ENCODE assay signal across 9 cellular contexts in the genomic region with DNA sequence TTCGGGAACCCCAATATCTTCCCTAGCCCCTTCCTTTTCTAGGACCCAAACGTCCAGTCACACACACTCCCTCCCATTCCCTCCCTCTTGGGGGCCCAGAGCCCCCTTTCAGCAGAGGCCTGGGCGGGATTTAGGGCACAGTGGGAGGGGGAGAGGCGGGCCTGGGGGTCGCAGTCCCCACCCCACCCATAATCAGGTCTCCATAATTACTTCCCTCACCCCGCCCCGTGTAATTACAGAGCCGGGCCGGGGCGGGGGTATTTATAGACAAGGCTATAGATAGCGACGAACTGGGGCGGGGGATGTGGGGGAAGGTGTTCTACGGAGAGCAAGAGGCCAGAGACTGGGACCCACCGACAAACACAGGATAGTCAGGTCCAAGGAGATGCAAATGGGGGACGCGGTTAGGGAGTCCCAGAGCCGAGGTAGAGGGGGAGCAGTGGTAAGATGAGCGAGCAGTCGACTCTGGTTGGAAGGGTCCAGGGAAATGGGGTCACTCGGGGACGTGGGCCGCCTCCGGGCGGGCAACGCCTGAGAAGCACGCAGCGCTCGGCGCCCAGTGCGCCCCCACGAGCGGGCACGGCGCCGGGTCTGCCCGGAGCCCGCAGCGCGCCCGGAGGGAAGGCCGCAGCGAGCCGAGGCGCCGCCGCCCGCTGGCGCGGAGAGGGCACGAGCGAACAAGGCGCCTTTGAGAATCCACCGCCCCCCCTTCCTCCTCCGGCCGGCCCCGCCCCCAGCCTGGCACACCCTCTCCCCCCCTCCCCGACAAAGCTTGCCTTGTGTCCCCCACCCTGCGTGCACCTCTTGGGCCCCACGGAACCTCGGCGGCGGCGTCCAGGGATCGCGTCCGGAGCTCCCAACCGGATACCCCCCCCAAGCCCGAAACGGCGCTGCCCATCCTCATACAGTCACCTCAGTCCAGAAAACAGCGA. TPM values are rescaled to one million over a fixed set of nuclear protein-coding genes. Genes with fewer than 3 reads are reported as not detected.
DNase-seq lines count a peak whose midpoint lies in the region; ATAC-seq and TF ChIP-seq lines count a peak whose summit lies in the region.
"Had no signal": no experiment of that assay in that cellular context is flagged by ENCODE, and none has a peak within 500 bp of the region (broad histone marks: within the 10 kb centered on the region; RNA-seq: fewer than 3 reads in every experiment).

No MANE protein-coding gene starts in this region.

- TF ChIP-seq CTCF in hepatocyte (IDR thresholded peaks at IDR 0.05; ENCODE audit: poor library complexity): no peak

- peak overlapping the region; percentile 93 for H3K4me2 ChIP-seq in hepatocyte
- H3K4me2 ChIP-seq: A549 had no signal

- 7% methylated on average over 46 of the region's 72 CpGs for WGBS in hepatocyte (ENCODE audit: low lambda C conversion rate, missing lambda C conversion rate)

- peaks cover 30% of the 10 kb centered on the region for H3K4me1 Mint-ChIP-seq in activated naive CD8-positive, alpha-beta T cell treated with anti-CD3 and anti-CD28 coated beads, Interleukin-2, amount 50 U/mL, for 24 hours

- H3K27me3 Mint-ChIP-seq in activated naive CD8-positive, alpha-beta T cell treated with anti-CD3 and anti-CD28 coated beads, Interleukin-2, amount 50 U/mL, for 24 hours: peaks cover 18% of the 10 kb centered on the region

- no peak overlapping the region for H3K27ac Mint-ChIP-seq in activated naive CD8-positive, alpha-beta T cell treated with anti-CD3 and anti-CD28 coated beads, Interleukin-2, amount 50 U/mL, for 24 hours

- no peaks in the 10 kb centered on the region for H3K9me3 Mint-ChIP-seq in activated naive CD8-positive, alpha-beta T cell treated with anti-CD3 and anti-CD28 coated beads, Interleukin-2, amount 50 U/mL, for 24 hours

- peak overlapping the region; percentile 37 for H3K27ac ChIP-seq in hepatocyte
- H3K27ac ChIP-seq in rectal smooth muscle tissue (ENCODE audit: low read depth, low read length): peak overlapping the region; percentile 37
- H3K27ac ChIP-seq: A549 had no signal

- no peaks in the 10 kb centered on the region for H3K9me2 ChIP-seq in hepatocyte (replicated peaks; ENCODE audit: insufficient read depth)

- peak; percentile 13 for DNase-seq in DMS79 treated with DMSO at 0.1 percent for 48 hours (lab: John Stamatoyannopoulos, UW)
- DNase-seq in DMS79 (lab: John Stamatoyannopoulos, UW): no peak
- DNase-seq in activated naive CD8-positive, alpha-beta T cell treated with anti-CD3 and anti-CD28 coated beads, Interleukin-2, amount 50 U/mL, for 24 hours: no peak
- DNase-seq in hepatocyte (ENCODE audit: low spot score): peak; percentile 56
- DNase-seq in DMS153 (lab: John Stamatoyannopoulos, UW): no peak
- no peak for DNase-seq in NOMO-1 (lab: John Stamatoyannopoulos, UW; ENCODE audit: unreplicated experiment in 2 of 2)
- DNase-seq in HK-2 (ENCODE audit: unreplicated experiment): no peak

- H3K9me3 ChIP-seq in hepatocyte (ENCODE audit: low read depth): no peaks in the 10 kb centered on the region
- H3K9me3 ChIP-seq: A549 had no signal

- H4K20me1 ChIP-seq in hepatocyte (ENCODE audit: insufficient read depth, poor library complexity, severe bottlenecking): peaks cover 10% of the 10 kb centered on the region

- H3K27me3 ChIP-seq in hepatocyte (peaks cover 20% of the 10 kb centered on the region), rectal smooth muscle tissue (ENCODE audit: control insufficient read depth, insufficient read depth, low read length) (peaks cover 17% of the 10 kb centered on the region)

- peaks cover 11% of the 10 kb centered on the region for H3K79me2 ChIP-seq in hepatocyte

- H3K4me3 ChIP-seq in hepatocyte (peak overlapping the region; percentile 23), rectal smooth muscle tissue (ENCODE audit: low read length) (peak overlapping the region; percentile 45)
- H3K4me3 ChIP-seq: A549 had no signal

- H3K36me3 Mint-ChIP-seq in activated naive CD8-positive, alpha-beta T cell treated with anti-CD3 and anti-CD28 coated beads, Interleukin-2, amount 50 U/mL, for 24 hours (ENCODE audit: low read depth): peaks cover 18% of the 10 kb centered on the region

- no peak for ATAC-seq in activated naive CD8-positive, alpha-beta T cell treated with anti-CD3 and anti-CD28 coated beads, Interleukin-2, amount 50 U/mL, for 24 hours

- peak overlapping the region; percentile 69 for H3K4me3 Mint-ChIP-seq in activated naive CD8-positive, alpha-beta T cell treated with anti-CD3 and anti-CD28 coated beads, Interleukin-2, amount 50 U/mL, for 24 hours

- H3K9ac ChIP-seq in rectal smooth muscle tissue (ENCODE audit: low read length): peak overlapping the region; percentile 6

- H3K36me3 ChIP-seq in hepatocyte (replicated peaks; ENCODE audit: insufficient read depth, low read depth) (no peaks in the 10 kb centered on the region), rectal smooth muscle tissue (ENCODE audit: control insufficient read depth, insufficient read depth, low read length) (peaks cover 28% of the 10 kb centered on the region)

- H3K4me1 ChIP-seq in hepatocyte (ENCODE audit: insufficient read depth) (peaks cover 13% of the 10 kb centered on the region), rectal smooth muscle tissue (ENCODE audit: control insufficient read depth, insufficient read depth, low read length) (no peaks in the 10 kb centered on the region)

- peak overlapping the region; percentile 49 for H2AFZ ChIP-seq in hepatocyte

RNA-seq across cellular contexts. Expression of gene COL11A2, which starts 0.7 kb away (rescaled TPM):
- total RNA-seq in hepatocyte: 2.5 and 3.0 TPM in 2 replicates
- 4.2 and 4.7 TPM in 2 replicates for polyA plus RNA-seq in hepatocyte

RNA-seq across cellular contexts. Expression of gene RXRB, which starts 7.5 kb away (rescaled TPM):
- total RNA-seq in hepatocyte: 14.2 and 17.0 TPM in 2 replicates
- polyA plus RNA-seq in hepatocyte: 24.6 and 29.8 TPM in 2 replicates

RNA-seq across cellular contexts. Expression of gene SLC39A7, which starts 7.7 kb away (rescaled TPM):
- 118 and 130 TPM in 2 replicates for total RNA-seq in hepatocyte
- 46.4 and 55.0 TPM in 2 replicates for polyA plus RNA-seq in hepatocyte

RNA-seq across cellular contexts. Expression of gene HSD17B8, which starts 11.5 kb away (rescaled TPM):
- total RNA-seq in hepatocyte: 6.0 and 7.8 TPM in 2 replicates
- polyA plus RNA-seq in hepatocyte: 11.1 and 12.9 TPM in 2 replicates

RNA-seq across cellular contexts. Expression of gene RING1, which starts 15.4 kb away (rescaled TPM):
- total RNA-seq in hepatocyte: 25.0 and 25.6 TPM in 2 replicates
- 32.3 and 32.5 TPM in 2 replicates for polyA plus RNA-seq in hepatocyte

Comparison
In these comparisons a context has a peak if more than half of its experiments do, and no peak if none do; other contexts are left out.
1. DNase-seq: peak in DMS79 treated with DMSO at 0.1 percent for 48 hours (single experiment) and hepatocyte (single experiment); none in DMS79 (single experiment), activated naive CD8-positive, alpha-beta T cell treated with anti-CD3 and anti-CD28 coated beads, Interleukin-2, amount 50 U/mL, for 24 hours (single experiment), DMS153 (single experiment), NOMO-1 (0 of 2) and HK-2 (single experiment).